ENCODE assay signal across 10 cellular contexts in genomic region chr19:54221947-54222346, GRCh38. TPM values are rescaled to one million over a fixed set of nuclear protein-coding genes. Genes with fewer than 3 reads are reported as not detected.
DNase-seq lines count a peak whose midpoint lies in the region; ATAC-seq and TF ChIP-seq lines count a peak whose summit lies in the region.
"Not testable (repeated sequence)": the region's sequence is repeated elsewhere in the genome, so short reads cannot be mapped to it uniquely, and the experiment has no call there.
"Had no signal": no experiment of that assay in that cellular context is flagged by ENCODE, and none has a peak within 500 bp of the region (broad histone marks: within the 10 kb centered on the region; RNA-seq: fewer than 3 reads in every experiment).

No MANE protein-coding gene starts in this region.

- not testable (repeated sequence) for H3K27ac ChIP-seq in lower lobe of right lung, suprapubic skin
- peak overlapping the region; percentile 92 for H3K27ac ChIP-seq in neutrophil

- not testable (repeated sequence) for H3K27me3 ChIP-seq in lower lobe of right lung (ENCODE audit: low read depth); neutrophil
- H3K27me3 ChIP-seq in suprapubic skin, result peaks cover 21% of the 10 kb centered on the region

- not testable (repeated sequence) for H3K36me3 ChIP-seq in lower lobe of right lung, suprapubic skin
- peaks cover 46% of the 10 kb centered on the region for H3K36me3 ChIP-seq in neutrophil

- not testable (repeated sequence) for TF ChIP-seq CTCF in CD14-positive monocyte (IDR thresholded peaks at IDR 0.05); lower lobe of right lung (IDR thresholded peaks at IDR 0.05); neutrophil (IDR thresholded peaks at IDR 0.05); suprapubic skin (IDR thresholded peaks at IDR 0.05)

- H3K9me3 ChIP-seq in lower lobe of right lung, neutrophil, suprapubic skin: not testable (repeated sequence)

- CTCF ChIA-PET in activated CD4-positive, alpha-beta memory T cell treated with anti-CD3 and anti-CD28 coated beads for 36 hours (lab: Charles Lee), result not testable (repeated sequence)

- 100% methylated on average over 1 of the region's 7 CpGs for WGBS in suprapubic skin

- TF ChIP-seq EP300 in suprapubic skin (IDR thresholded peaks at IDR 0.05), result not testable (repeated sequence)

- H3K4me3 ChIP-seq in lower lobe of right lung (peak overlapping the region; percentile 40), neutrophil (ENCODE audit: low read depth in 1 of 2, low read length in 1 of 2) (peak overlapping the region; percentile 82 to 88)
- not testable (repeated sequence) for H3K4me3 ChIP-seq in suprapubic skin

- H3K4me1 Mint-ChIP-seq in CD14-positive monocyte, result peaks cover 54% of the 10 kb centered on the region
- peaks cover 16% of the 10 kb centered on the region for H3K4me1 Mint-ChIP-seq in activated CD4-positive, alpha-beta memory T cell treated with anti-CD3 and anti-CD28 coated beads for 36 hours (ENCODE audit: low read depth)

- H3K9me3 Mint-ChIP-seq in CD14-positive monocyte; activated CD4-positive, alpha-beta memory T cell treated with anti-CD3 and anti-CD28 coated beads for 36 hours: not testable (repeated sequence)

- peak overlapping the region; percentile 77 to 100 (median 98) for H3K27ac Mint-ChIP-seq in CD14-positive monocyte
- H3K27ac Mint-ChIP-seq in activated CD4-positive, alpha-beta memory T cell treated with anti-CD3 and anti-CD28 coated beads for 36 hours, result peak overlapping the region; percentile 66

- not testable (repeated sequence) for H3K27me3 Mint-ChIP-seq in CD14-positive monocyte (ENCODE audit: low read depth in 3 of 3); activated CD4-positive, alpha-beta memory T cell treated with anti-CD3 and anti-CD28 coated beads for 36 hours

- POLR2A ChIA-PET in activated CD4-positive, alpha-beta memory T cell treated with anti-CD3 and anti-CD28 coated beads for 36 hours (lab: Charles Lee), result not testable (repeated sequence)

- intact Hi-C loops in CD14-positive monocyte (cut with micrococcal nuclease); activated CD4-positive, alpha-beta memory T cell treated with anti-CD3 and anti-CD28 coated beads for 36 hours (cut with micrococcal nuclease); lower lobe of right lung (cut with DNase I): not testable (repeated sequence)

- not testable (repeated sequence) for TF ChIP-seq POLR2A in suprapubic skin (IDR thresholded peaks at IDR 0.05)

- H3K36me3 Mint-ChIP-seq in CD14-positive monocyte, result peaks cover 37 to 38% of the 10 kb centered on the region in 2 donors
- H3K36me3 Mint-ChIP-seq in activated CD4-positive, alpha-beta memory T cell treated with anti-CD3 and anti-CD28 coated beads for 36 hours, result not testable (repeated sequence)

- H3K4me3 Mint-ChIP-seq in CD14-positive monocyte, result peak overlapping the region; percentile 84 to 97
- not testable (repeated sequence) for H3K4me3 Mint-ChIP-seq in activated CD4-positive, alpha-beta memory T cell treated with anti-CD3 and anti-CD28 coated beads for 36 hours

- not testable (repeated sequence) for DNase-seq in CD14-positive monocyte (ENCODE audit: low spot score); activated CD4-positive, alpha-beta memory T cell treated with anti-CD3 and anti-CD28 coated beads for 36 hours; lower lobe of right lung
- DNase-seq in dedifferentiated amniotic fluid mesenchymal stem cell (ENCODE audit: extremely low spot score), result peak; percentile 7
- peak; percentile 59 to 69 for DNase-seq in suprapubic skin (ENCODE audit: low spot score in 2 of 2)

- ATAC-seq in lower lobe of right lung, result not testable (repeated sequence)

- H3K4me1 ChIP-seq in lower lobe of right lung, suprapubic skin: not testable (repeated sequence)
- peaks cover 53 to 57% of the 10 kb centered on the region in 2 experiments for H3K4me1 ChIP-seq in neutrophil (ENCODE audit: control insufficient read depth in 1 of 2, insufficient read depth in 1 of 2, low read depth in 1 of 2, low read length in 1 of 2)

RNA-seq across cellular contexts. Expression of gene LILRB3, which starts 0.9 kb away (rescaled TPM):
- 100 to 1,000 TPM in 1 of 2 donors, 10 to 100 TPM in 1; 62.9 to 104 TPM for polyA plus RNA-seq in CD14-positive monocyte
- 1 to 10 TPM in 1 of 2 experiments, under 1 TPM in 1; 0.68 to 1.6 TPM for total RNA-seq in activated CD4-positive, alpha-beta memory T cell treated with anti-CD3 and anti-CD28 coated beads for 36 hours
- 85.6 TPM for total RNA-seq in lower lobe of right lung
- total RNA-seq in suprapubic skin, result 1 to 10 TPM in 3 of 4 donors, under 1 TPM in 1; 0.34 to 5.7 (median 2.9) TPM
- total RNA-seq: Caco-2; CD8-positive, alpha-beta T cell had no signal
- polyA plus RNA-seq: A549 had no signal

RNA-seq across cellular contexts. Expression of gene LILRA6, which starts 20.6 kb away (rescaled TPM):
- 100 to 1,000 TPM in 1 of 2 donors, 10 to 100 TPM in 1; 65.7 to 143 TPM for polyA plus RNA-seq in CD14-positive monocyte
- total RNA-seq in activated CD4-positive, alpha-beta memory T cell treated with anti-CD3 and anti-CD28 coated beads for 36 hours, result under 1 TPM in 1 of 2 experiments, not detected in 1; 0.26 TPM
- total RNA-seq in lower lobe of right lung (36.9 TPM), suprapubic skin (under 1 TPM in 1 of 4 donors, not detected in 3; 0.51 TPM)
- total RNA-seq: Caco-2; CD4-positive, CD25-positive, alpha-beta regulatory T cell; CD8-positive, alpha-beta T cell had no signal
- polyA plus RNA-seq: A549 had no signal

RNA-seq across cellular contexts. Expression of gene RPS9, which starts 21.3 kb away (rescaled TPM):
- polyA plus RNA-seq in CD14-positive monocyte, result 100 to 1,000 TPM; 756 to 983 TPM
- 1,000 to 10,000 TPM; 1,595 to 1,653 TPM for total RNA-seq in activated CD4-positive, alpha-beta memory T cell treated with anti-CD3 and anti-CD28 coated beads for 36 hours
- total RNA-seq in lower lobe of right lung (1,086 TPM), suprapubic skin (1,000 to 10,000 TPM; 1,403 to 3,061 (median 2,817) TPM)

RNA-seq across cellular contexts. Expression of gene TSEN34, which starts 30.8 kb away (rescaled TPM):
- polyA plus RNA-seq in CD14-positive monocyte, result 100 to 1,000 TPM; 109 to 125 TPM
- total RNA-seq in activated CD4-positive, alpha-beta memory T cell treated with anti-CD3 and anti-CD28 coated beads for 36 hours, result 10 to 100 TPM; 15.5 to 16.3 TPM
- total RNA-seq in lower lobe of right lung, result 33.8 TPM
- total RNA-seq in suprapubic skin, result 10 to 100 TPM; 42.7 to 76.3 (median 69.1) TPM

RNA-seq across cellular contexts. Expression of gene MBOAT7, which starts 32.6 kb away (rescaled TPM):
- 100 to 1,000 TPM in 1 of 2 donors, 10 to 100 TPM in 1; 84.0 to 115 TPM for polyA plus RNA-seq in CD14-positive monocyte
- 100 to 1,000 TPM; 107 to 112 TPM for total RNA-seq in activated CD4-positive, alpha-beta memory T cell treated with anti-CD3 and anti-CD28 coated beads for 36 hours
- total RNA-seq in lower lobe of right lung (65.5 TPM), suprapubic skin (10 to 100 TPM; 54.7 to 96.5 (median 58.7) TPM)

Comparison
In these comparisons a context has a peak if more than half of its experiments do, and no peak if none do; other contexts are left out.
1. RNA of gene LILRB3, which starts 0.9 kb away (total RNA-seq): 85.6 TPM in lower lobe of right lung (single experiment); 0.34 to 5.7 TPM in suprapubic skin and 0.68 to 1.6 TPM in activated CD4-positive, alpha-beta memory T cell treated with anti-CD3 and anti-CD28 coated beads for 36 hours; every median in the first group is over 10 times any median in the second.
2. RNA of gene LILRA6, which starts 20.6 kb away (total RNA-seq): 36.9 TPM in lower lobe of right lung (single experiment); 0.26 TPM in activated CD4-positive, alpha-beta memory T cell treated with anti-CD3 and anti-CD28 coated beads for 36 hours and 0.51 TPM in suprapubic skin; every median in the first group is over 10 times any median in the second.